Comparison of ENCODE assay signal across 8 cellular contexts in genomic region chr7:128135275-128136214, GRCh38.
DNase-seq lines count a peak whose midpoint lies in the region; FAIRE-seq and TF ChIP-seq lines count a peak whose summit lies in the region.

No MANE protein-coding gene starts in this region.

- FAIRE-seq in H54 (lab: Jason Lieb, UNC), result no peak

- peaks cover 9% of the 10 kb centered on the region for H3K4me1 Mint-ChIP-seq in brain

- peak overlapping the region; percentile 59 for H3K4me3 ChIP-seq in GM06990 (replicated peaks; ENCODE audit: low read depth, low read length)
- peak overlapping the region; percentile 79 for H3K4me3 ChIP-seq in Loucy (ENCODE audit: low read length, poor library complexity, severe bottlenecking)

- H3F3A ChIP-seq in Loucy (ENCODE audit: low read depth), result no peaks in the 10 kb centered on the region

- no peaks in the 10 kb centered on the region; the same call in 1 of the 2 replicates for H3K27me3 ChIP-seq in GM06990 (replicated peaks; ENCODE audit: control insufficient read depth, insufficient read depth, low read length)
- H3K27me3 ChIP-seq in Loucy (ENCODE audit: insufficient read depth, low read length, poor library complexity, severe bottlenecking), result no peaks in the 10 kb centered on the region

- H3K79me2 ChIP-seq in Loucy (ENCODE audit: insufficient read depth, low read length), result no peaks in the 10 kb centered on the region

- H3K36me3 ChIP-seq in GM06990 (ENCODE audit: control insufficient read depth, insufficient read depth, low read length) (no peaks in the 10 kb centered on the region), Loucy (ENCODE audit: insufficient read depth, low read length) (no peaks in the 10 kb centered on the region)

- TF ChIP-seq CTCF in GM06990 (IDR thresholded peaks at IDR 0.05; ENCODE audit: insufficient read depth, low read length, poor library complexity, severe bottlenecking) (peak; percentile 52), Loucy (conservative IDR thresholded peaks at IDR 0.05; ENCODE audit: low read length) (peak; percentile 76), brain (conservative IDR thresholded peaks at IDR 0.05) (peak; percentile 73 to 89)

- H3K4me3 Mint-ChIP-seq in brain, result peak overlapping the region; percentile 86 to 91 (median 87)

- no peaks in the 10 kb centered on the region for H3K9me3 ChIP-seq in Loucy (ENCODE audit: insufficient read depth, low read depth, low read length)

- H4K20me1 ChIP-seq in Loucy (ENCODE audit: insufficient read depth, low read length, poor library complexity, severe bottlenecking), result no peaks in the 10 kb centered on the region

- H3K9me3 Mint-ChIP-seq in brain, result peaks cover 3 to 9% (median 5%) of the 10 kb centered on the region in 5 experiments

- H3K27ac Mint-ChIP-seq in brain, result peak overlapping the region in 2 of 5 experiments; percentile 69 to 83

- peak overlapping the region; percentile 80 for H3K4me2 ChIP-seq in Loucy (ENCODE audit: low read depth, low read length, poor library complexity, severe bottlenecking)

- no peak for TF ChIP-seq POLR2A in H54 (IDR thresholded peaks at IDR 0.05; ENCODE audit: low read depth, low read length)

- H3K9ac ChIP-seq in Loucy (ENCODE audit: low read depth, low read length, poor library complexity, severe bottlenecking), result peak overlapping the region; percentile 66

- H2AFZ ChIP-seq in Loucy (ENCODE audit: low read length), result peak overlapping the region; percentile 98

- peak; percentile 68 for DNase-seq in GM06990 (ENCODE audit: extremely low read depth, insufficient read length)
- peak; percentile 71 for DNase-seq in H54 (ENCODE audit: insufficient read length, low spot score)
- peak; percentile 40 for DNase-seq in T1000 (lab: John Stamatoyannopoulos, UW)
- peak; percentile 88 for DNase-seq in iPS-NIHi7 (ENCODE audit: extremely low spot score)
- DNase-seq in stimulated activated CD4-positive, alpha-beta T cell treated with anti-CD3 and anti-CD28 coated beads, Interleukin-12 subunit alpha, Interleukin-12 subunit beta, amount 100 ng/mL, for 24 hours (ENCODE audit: low read depth in 2 of 2), result peak; percentile 38 to 52
- no peak for DNase-seq in KG1 (lab: John Stamatoyannopoulos, UW)

- H3K9me2 ChIP-seq in Loucy (replicated peaks; ENCODE audit: low read depth, low read length), result no peaks in the 10 kb centered on the region

- H3K4me1 ChIP-seq in Loucy (ENCODE audit: insufficient read depth, low read length, poor library complexity, severe bottlenecking), result peaks cover 5% of the 10 kb centered on the region

- H3K36me3 Mint-ChIP-seq in brain, result no peaks in the 10 kb centered on the region

- H3K27me3 Mint-ChIP-seq in brain, result peaks cover 28% of the 10 kb centered on the region
